In genomic region chr1:93061895-93062792, GRCh38 we compare ENCODE assay signal across 8 cellular contexts. TPM values are rescaled to one million over a fixed set of nuclear protein-coding genes. Genes with fewer than 3 reads are reported as not detected.
DNase-seq lines count a peak whose midpoint lies in the region; ATAC-seq and TF ChIP-seq lines count a peak whose summit lies in the region.

No MANE protein-coding gene starts in this region.

- no peak overlapping the region for H2BK5ac ChIP-seq in IMR-90 (ENCODE audit: low read depth, low read length, poor library complexity, severe bottlenecking)

- no peak overlapping the region for H2AK9ac ChIP-seq in IMR-90 (replicated peaks; ENCODE audit: low read depth, low read length, poor library complexity)

- ATAC-seq in GM18511 (IDR thresholded peaks at IDR 0.05; ENCODE audit: unreplicated experiment) (peak; percentile 75), IMR-90 (ENCODE audit: low read depth) (peak; percentile 80), body of pancreas (peak; percentile 58), right lobe of liver (peak; percentile 94 to 97 (median 96)), upper lobe of right lung (peak; percentile 84)

- WGBS in IMR-90 (ENCODE audit: extremely low coverage in 2 of 2, insufficient read length in 1 of 2), 2 experiments = 0% methylated on average over 1 of the region's 3 CpGs; no CpG with 5 or more reads in 1 of the 2 experiments
- WGBS in body of pancreas, 2 donors = 38 to 60% methylated on average over 3 of the region's 3 CpGs
- WGBS in right lobe of liver (ENCODE audit: insufficient coverage, low coverage, low lambda C conversion rate, missing lambda C conversion rate) = 40% methylated on average over 2 of the region's 3 CpGs

- H3K4me1 ChIP-seq in BE2C (no peaks in the 10 kb centered on the region), IMR-90 (ENCODE audit: control insufficient read depth, insufficient read depth, low read length) (no peaks in the 10 kb centered on the region), body of pancreas (no peaks in the 10 kb centered on the region), right lobe of liver (no peaks in the 10 kb centered on the region), upper lobe of right lung (no peaks in the 10 kb centered on the region)

- no peak overlapping the region for H2AK5ac ChIP-seq in IMR-90 (ENCODE audit: low read depth, low read length)

- no peak overlapping the region for H2BK15ac ChIP-seq in IMR-90 (ENCODE audit: low read depth, low read length)

- DNase-seq in BE2C (peak; percentile 29), IMR-90 (peak; percentile 36), SHP77 (lab: John Stamatoyannopoulos, UW) (peak; percentile 23 to 46), body of pancreas (peak; percentile 19 to 51 (median 37)), right lobe of liver (peak in 1 of 3 donors; percentile 25), upper lobe of right lung (no peak), OCI-M2 (lab: John Stamatoyannopoulos, UW; ENCODE audit: unreplicated experiment) (no peak)

- H3K4me3 ChIP-seq in BE2C (ENCODE audit: low read depth, low read length) (no peak overlapping the region), IMR-90 (ENCODE audit: insufficient read depth, low read depth, low read length) (no peak overlapping the region), body of pancreas (no peak overlapping the region), right lobe of liver (no peak overlapping the region), upper lobe of right lung (no peak overlapping the region)

- H4K8ac ChIP-seq in IMR-90 (ENCODE audit: low read depth in 2 of 2, low read length in 2 of 2) = no peak overlapping the region

- no peak overlapping the region for H3K56ac ChIP-seq in IMR-90 (ENCODE audit: extremely low read depth, insufficient read depth, low read length)

- POLR2A ChIA-PET in IMR-90 (lab: Charles Lee; ENCODE audit: unreplicated experiment) = no interaction called here

- no peak overlapping the region for H3K4me2 ChIP-seq in IMR-90 (ENCODE audit: low read depth, low read length)

- no peaks in the 10 kb centered on the region for H3K79me1 ChIP-seq in IMR-90 (ENCODE audit: low read depth in 1 of 2, low read length in 2 of 2)

- no peak overlapping the region for H3K18ac ChIP-seq in IMR-90 (ENCODE audit: low read depth, low read length)

- H3K9me1 ChIP-seq in IMR-90 (ENCODE audit: insufficient read depth, low read length) = no peaks in the 10 kb centered on the region

- no peak overlapping the region for H3K23ac ChIP-seq in IMR-90 (ENCODE audit: low read depth, low read length)

- H3K14ac ChIP-seq in IMR-90 (replicated peaks; ENCODE audit: low read depth, low read length) = no peak overlapping the region

- in situ Hi-C loops in IMR-90 (cut with MboI; ENCODE audit: low sequenced_read_pairs) = no loop called here

- no peak overlapping the region for H3K9ac ChIP-seq in IMR-90 (ENCODE audit: low read depth, low read length)

- H3K9me3 ChIP-seq in BE2C = no peaks in the 10 kb centered on the region
- no peaks in the 10 kb centered on the region for H3K9me3 ChIP-seq in IMR-90 (ENCODE audit: control insufficient read depth, insufficient read depth, low read length)
- H3K9me3 ChIP-seq in body of pancreas = no peaks in the 10 kb centered on the region
- no peaks in the 10 kb centered on the region for H3K9me3 ChIP-seq in right lobe of liver
- no peaks in the 10 kb centered on the region for H3K9me3 ChIP-seq in upper lobe of right lung

- no peak overlapping the region for H2BK20ac ChIP-seq in IMR-90 (ENCODE audit: low read depth, low read length)

- CTCF ChIA-PET in IMR-90 (lab: Yijun Ruan, JAX) = interaction anchor here (0.6 to 1.4 kb wide), 3 partner anchors 41 to 86 kb away, joined by 3 to 6 read pairs (median 4); no protein-coding TSS in a partner anchor

- H4K91ac ChIP-seq in IMR-90 (ENCODE audit: insufficient read depth, low read depth, low read length) = no peak overlapping the region

- H4K20me1 ChIP-seq in IMR-90 (ENCODE audit: insufficient read depth, low read length) = no peaks in the 10 kb centered on the region

- no peak overlapping the region for H4K5ac ChIP-seq in IMR-90 (ENCODE audit: low read depth, low read length)

- dilution Hi-C loops in IMR-90 (cut with HindIII; ENCODE audit: low sequenced_read_pairs, unreplicated experiment) = no loop called here

- intact Hi-C loops in IMR-90 (cut with micrococcal nuclease) (loop anchor here (1.0 to 2.0 kb wide), 2 partner anchors 41 to 203 kb away; no protein-coding TSS in a partner anchor), body of pancreas (cut with DNase I) (no loop called here), right lobe of liver (cut with DNase I) (no loop called here), upper lobe of right lung (cut with DNase I) (no loop called here)

- H3K27me3 ChIP-seq in BE2C (no peaks in the 10 kb centered on the region), IMR-90 (ENCODE audit: control insufficient read depth, insufficient read depth, low read length) (peaks cover 19% of the 10 kb centered on the region), body of pancreas (no peaks in the 10 kb centered on the region), right lobe of liver (no peaks in the 10 kb centered on the region), upper lobe of right lung (peaks cover 4% of the 10 kb centered on the region)

- H3K27ac ChIP-seq in IMR-90 (ENCODE audit: insufficient read depth, low read length) (no peak overlapping the region), body of pancreas (no peak overlapping the region), right lobe of liver (no peak overlapping the region), upper lobe of right lung (no peak overlapping the region)

- no peak for TF ChIP-seq POLR2A in IMR-90 (IDR thresholded peaks at IDR 0.05; ENCODE audit: low read depth, low read length)
- no peak for TF ChIP-seq POLR2A in body of pancreas (IDR thresholded peaks at IDR 0.05)
- no peak for TF ChIP-seq POLR2A in right lobe of liver (IDR thresholded peaks at IDR 0.05)

- no TSS peak for BruUV-seq in IMR-90 (replicated peaks; lab: Mats Ljungman, UMichigan)

- no peak overlapping the region for H2BK120ac ChIP-seq in IMR-90 (ENCODE audit: low read depth, low read length)

- H2AFZ ChIP-seq in IMR-90 (replicated peaks; ENCODE audit: low read length, poor library complexity) = no peak overlapping the region

- TF ChIP-seq CTCF in BE2C (IDR thresholded peaks at IDR 0.05; ENCODE audit: low read depth, low read length) = peak; percentile 61
- peak; percentile 48 for TF ChIP-seq CTCF in IMR-90 (conservative IDR thresholded peaks at IDR 0.05; ENCODE audit: low read depth, low read length)
- TF ChIP-seq CTCF in body of pancreas (IDR thresholded peaks at IDR 0.05) = peak in 6 of 7 experiments; percentile 25 to 61 (median 54)
- TF ChIP-seq CTCF in right lobe of liver (IDR thresholded peaks at IDR 0.05) = peak; percentile 62 to 76 (median 71)
- peak; percentile 49 for TF ChIP-seq CTCF in upper lobe of right lung (IDR thresholded peaks at IDR 0.05)

- H3K36me3 ChIP-seq in BE2C = no peaks in the 10 kb centered on the region
- no peaks in the 10 kb centered on the region for H3K36me3 ChIP-seq in IMR-90 (ENCODE audit: control insufficient read depth, insufficient read depth, low read length)
- H3K36me3 ChIP-seq in body of pancreas (replicated peaks in 1 of 2; ENCODE audit: insufficient read depth in 1 of 2, low read depth in 2 of 2) = no peaks in the 10 kb centered on the region
- no peaks in the 10 kb centered on the region for H3K36me3 ChIP-seq in right lobe of liver
- no peaks in the 10 kb centered on the region for H3K36me3 ChIP-seq in upper lobe of right lung

- no peak overlapping the region for H3K4ac ChIP-seq in IMR-90 (ENCODE audit: low read depth, low read length)

- TF ChIP-seq RAD21 in IMR-90 (IDR thresholded peaks at IDR 0.05; ENCODE audit: low read length) = peak; percentile 43

TF ChIP-seq in IMR-90, 13 proteins besides CTCF, POLR2A, EP300 and RAD21:
- TF ChIP-seq SMC3 (IDR thresholded peaks at IDR 0.05; ENCODE audit: low read depth, low read length) (peak; percentile 44; the same call in 1 of the 2 replicates), CEBPB (IDR thresholded peaks at IDR 0.05; ENCODE audit: low read depth, low read length) (no peak)

RNA-seq across cellular contexts. Expression of gene MTF2, which starts 16.9 kb away (rescaled TPM):
- polyA plus RNA-seq in BE2C (2012; ENCODE audit: insufficient read depth, insufficient read length, low read depth) = 9.9 TPM
- total RNA-seq in IMR-90 (2012; rRNA removed) (33.3 and 39.8 TPM in 2 replicates), body of pancreas (10 to 100 TPM; 13.5 to 13.7 TPM), right lobe of liver (1 to 10 TPM; 4.5 to 9.3 (median 7.1) TPM), upper lobe of right lung (26.3 TPM)
- polyA plus RNA-seq in IMR-90 (2012; rRNA removed) = 9.5 and 10.6 TPM in 2 replicates
- polyA plus RNA-seq in IMR-90 (2012; cell fraction: cytosol; rRNA removed) = 2.1 and 2.5 TPM in 2 replicates
- 1.8 and 10.8 TPM in 2 replicates for polyA plus RNA-seq in IMR-90 (2012; cell fraction: nucleus; rRNA removed; ENCODE audit: low replicate concordance)

Comparison
In these comparisons a context has a peak if more than half of its experiments do, and no peak if none do; other contexts are left out.
1. DNase-seq: peak in BE2C (single experiment), IMR-90 (single experiment), SHP77 (2 of 2) and body of pancreas (4 of 4); none in upper lobe of right lung (single experiment) and OCI-M2 (single experiment).
2. Peak in every context shown above with its lines, with median percentiles within 50 percentile points of each other: CTCF ChIP-seq and ATAC-seq.